ENCODE assay signal across 23 cellular contexts in the genomic region with DNA sequence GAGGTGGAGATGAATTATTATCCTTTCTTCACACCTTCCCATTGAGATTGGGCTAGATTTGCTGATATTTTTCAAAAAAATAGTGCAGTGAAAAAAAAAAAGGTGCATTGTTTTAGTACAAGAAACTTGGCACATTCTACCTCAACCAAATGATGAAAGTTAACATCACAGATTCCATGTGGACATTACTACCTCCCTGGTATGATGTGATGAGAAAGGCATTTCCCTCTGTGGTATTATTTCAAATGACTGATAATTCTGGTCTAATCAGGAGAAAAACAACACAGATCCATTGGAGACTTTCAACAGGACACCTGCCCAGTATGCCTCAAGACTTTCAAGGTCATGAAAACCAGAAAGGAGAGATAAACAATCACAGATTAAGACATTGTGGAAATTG.
DNase-seq lines count a peak whose midpoint lies in the region; ATAC-seq and TF ChIP-seq lines count a peak whose summit lies in the region.
"Had no signal": no experiment of that assay in that cellular context is flagged by ENCODE, and none has a peak within 500 bp of the region (broad histone marks: within the 10 kb centered on the region; RNA-seq: fewer than 3 reads in every experiment).

No MANE protein-coding gene starts in this region.

- no peaks in the 10 kb centered on the region for H3K36me3 ChIP-seq in WERI-Rb-1
- H3K36me3 ChIP-seq: heart left ventricle, suprapubic skin, uterus had no signal

- no peak overlapping the region for H3K27ac ChIP-seq in WERI-Rb-1
- H3K27ac ChIP-seq: heart left ventricle, HL-60, skin epidermis, suprapubic skin, uterus had no signal

- TF ChIP-seq CTCF in choroid plexus epithelial cell (conservative IDR thresholded peaks at IDR 0.05; ENCODE audit: low read depth, low read length) (no peak), WERI-Rb-1 (IDR thresholded peaks at IDR 0.05; ENCODE audit: low read depth, low read length) (no peak)

- H3K4me3 ChIP-seq in choroid plexus epithelial cell (ENCODE audit: low read depth, low read length), result no peak overlapping the region
- H3K4me3 ChIP-seq in WERI-Rb-1 (ENCODE audit: low read depth, low read length), result no peak overlapping the region
- H3K4me3 ChIP-seq: heart left ventricle, skin epidermis, suprapubic skin, uterus had no signal

- no peaks in the 10 kb centered on the region for H3K27me3 ChIP-seq in WERI-Rb-1 (ENCODE audit: insufficient read depth, low read depth, severe bottlenecking)
- H3K27me3 ChIP-seq: heart left ventricle, suprapubic skin, uterus had no signal

- ATAC-seq in GM19395 (IDR thresholded peaks at IDR 0.05; ENCODE audit: unreplicated experiment), result no peak
- ATAC-seq: heart left ventricle; stimulated activated effector memory CD8-positive, alpha-beta T cell treated with anti-CD3 and anti-CD28 coated beads, Interleukin-12 subunit alpha, Interleukin-12 subunit beta, amount 100 ng/mL, for 72 hours had no signal

- no peaks in the 10 kb centered on the region for H3K9me3 ChIP-seq in WERI-Rb-1 (ENCODE audit: severe bottlenecking)
- H3K9me3 ChIP-seq: heart left ventricle, suprapubic skin had no signal

- peak; percentile 79 for DNase-seq in ELR (ENCODE audit: low read depth)
- DNase-seq in RKO (ENCODE audit: low spot score), result peak; percentile 14
- DNase-seq in choroid plexus epithelial cell (ENCODE audit: low read depth), result peak; percentile 5
- DNase-seq in kidney tubule cell (ENCODE audit: low spot score), result peak; percentile 72
- no peak for DNase-seq in HT-29 (ENCODE audit: low spot score)
- DNase-seq in iPS-NIHi11 (ENCODE audit: low spot score), result no peak
- DNase-seq in WERI-Rb-1, result no peak
- DNase-seq: activated CD4-positive, alpha-beta T cell treated with anti-CD3 and anti-CD28 coated beads for 48 hours; activated naive CD4-positive, alpha-beta T cell treated with anti-CD3 and anti-CD28 coated beads for 36 hours; activated T-cell treated with anti-CD3 and anti-CD28 coated beads, Interleukin-2, amount 50 U/mL, for 48 hours; effector CD4-positive, alpha-beta T cell; heart left ventricle; NCI-H1436 treated with DMSO at 0.1 percent for 48 hours; NCI-H2171; NCI-H526 treated with DMSO at 0.1 percent for 48 hours; stimulated activated CD4-positive, alpha-beta T cell treated with anti-CD3 and anti-CD28 coated beads, Interleukin-1b, Interleukin-23, amount 100 ng/mL, for 48 hours; T-helper 1 cell; uterus had no signal

Comparison
In these comparisons a context has a peak if more than half of its experiments do, and no peak if none do; other contexts are left out.
1. DNase-seq: peak in ELR (single experiment), RKO (single experiment), choroid plexus epithelial cell (single experiment) and kidney tubule cell (single experiment); none in HT-29 (single experiment), iPS-NIHi11 (single experiment) and WERI-Rb-1 (single experiment).